ENCODE assay signal across 14 cellular contexts in genomic region chr16:70653406-70653805, GRCh38. TPM values are rescaled to one million over a fixed set of nuclear protein-coding genes. Genes with fewer than 3 reads are reported as not detected.
A peak's percentile ranks its signal among the peaks of the same experiment; 100 is the strongest.
DNase-seq lines count a peak whose midpoint lies in the region; ATAC-seq and TF ChIP-seq lines count a peak whose summit lies in the region.
"Had no signal": no experiment of that assay in that cellular context is flagged by ENCODE, and none has a peak within 500 bp of the region (broad histone marks: within the 10 kb centered on the region; RNA-seq: fewer than 3 reads in every experiment).

No MANE protein-coding gene starts in this region.

- no peaks in the 10 kb centered on the region for H3K9me2 ChIP-seq in Loucy (replicated peaks; ENCODE audit: low read depth, low read length)

- intact Hi-C loops in spleen (cut with DNase I; ENCODE audit: low total_unique reads), result loop anchor here (5.0 to 10.0 kb wide), 3 partner anchors 69 to 291 kb away; no protein-coding TSS in a partner anchor

- no peak overlapping the region for H3K4me2 ChIP-seq in Loucy (ENCODE audit: low read depth, low read length, poor library complexity, severe bottlenecking)

- DNase-seq in spleen (no peak), hippocampal formation (lab: John Stamatoyannopoulos, UW) (no peak), MV-4-11 (lab: John Stamatoyannopoulos, UW) (no peak), HEK293T (ENCODE audit: extremely low spot score) (no peak)

- no peaks in the 10 kb centered on the region for H3K36me3 Mint-ChIP-seq in brain
- H3K36me3 Mint-ChIP-seq: activated naive CD8-positive, alpha-beta T cell treated with anti-CD3 and anti-CD28 coated beads, Interleukin-2, amount 10 ng/mL, durations not matched to agents 7 days and 5 days had no signal

- peaks cover 11% of the 10 kb centered on the region for H3K4me1 Mint-ChIP-seq in brain

- H3K9me3 ChIP-seq in Loucy (ENCODE audit: insufficient read depth, low read depth, low read length) (no peaks in the 10 kb centered on the region), spleen (no peaks in the 10 kb centered on the region)
- H3K9me3 ChIP-seq: SJSA1, transverse colon had no signal

- H3K4me3 ChIP-seq in Loucy (ENCODE audit: low read length, poor library complexity, severe bottlenecking) (no peak overlapping the region), spleen (no peak overlapping the region)
- H3K4me3 ChIP-seq: lung, SJSA1 had no signal

- H3K4me1 ChIP-seq in Loucy (ENCODE audit: insufficient read depth, low read length, poor library complexity, severe bottlenecking), result no peaks in the 10 kb centered on the region
- peaks cover 0 to 54% (median 22%) of the 10 kb centered on the region in 6 donors for H3K4me1 ChIP-seq in spleen

- H4K20me1 ChIP-seq in Loucy (ENCODE audit: insufficient read depth, low read length, poor library complexity, severe bottlenecking), result no peaks in the 10 kb centered on the region

- H3K36me3 ChIP-seq in Loucy (ENCODE audit: insufficient read depth, low read length) (no peaks in the 10 kb centered on the region), spleen (peaks cover 0 to 50% (median 8%) of the 10 kb centered on the region in 6 donors)
- H3K36me3 ChIP-seq: SJSA1, transverse colon had no signal

- peaks cover 0 to 12% (median 9%) of the 10 kb centered on the region in 5 experiments for H3K9me3 Mint-ChIP-seq in brain
- H3K9me3 Mint-ChIP-seq: activated naive CD8-positive, alpha-beta T cell treated with anti-CD3 and anti-CD28 coated beads, Interleukin-2, amount 10 ng/mL, durations not matched to agents 7 days and 5 days; activated T-cell treated with anti-CD3 and anti-CD28 coated beads, Interleukin-2, amount 50 U/mL, for 72 hours; stimulated activated naive CD8-positive, alpha-beta T cell treated with anti-CD3 and anti-CD28 coated beads, Interleukin-15, Interleukin-2, amounts not matched to agents 100 ng/mL and 50 ng/mL, for 24 hours; T-helper 2 cell treated with Interferon-gamma antibody and Interleukin-4, amounts not matched to agents 5 μg/mL and 100 μg/mL, for 36 hours had no signal

- POLR2A ChIA-PET in HEK293T (lab: Yijun Ruan, JAX), result interaction anchor here (1.0 kb wide), 3 partner anchors 9 to 307 kb away, joined by 3 to 6 read pairs (median 3); partner anchors contain the start of gene DDX19A

- H3K27ac Mint-ChIP-seq in brain, result peak overlapping the region in 4 of 5 experiments; percentile 7 to 65 (median 64)
- H3K27ac Mint-ChIP-seq: activated T-cell treated with anti-CD3 and anti-CD28 coated beads, Interleukin-2, amount 50 U/mL, for 72 hours; stimulated activated naive CD8-positive, alpha-beta T cell treated with anti-CD3 and anti-CD28 coated beads, Interleukin-15, Interleukin-2, amounts not matched to agents 100 ng/mL and 50 ng/mL, for 24 hours had no signal

- peak overlapping the region; percentile 13; the same call in 1 of the 2 replicates for H2AFZ ChIP-seq in Loucy (ENCODE audit: low read length)

- 83 to 91% (median 88%) methylated on average over 4 of the region's 4 CpGs for WGBS in spleen, 5 donors

- peak overlapping the region in 7 of 8 donors; percentile 2 to 85 (median 58) for H3K27ac ChIP-seq in spleen
- H3K27ac ChIP-seq: SJSA1 had no signal

- no peak overlapping the region for H3K4me3 Mint-ChIP-seq in brain

- H3F3A ChIP-seq in Loucy (ENCODE audit: low read depth), result no peaks in the 10 kb centered on the region

- TF ChIP-seq CTCF in Loucy (conservative IDR thresholded peaks at IDR 0.05; ENCODE audit: low read length) (no peak), brain (conservative IDR thresholded peaks at IDR 0.05) (no peak), spleen (IDR thresholded peaks at IDR 0.05 in 8 of 11, conservative IDR thresholded peaks at IDR 0.05 in 3 of 11) (no peak)

- peak; percentile 12 for ATAC-seq in GM18868 (IDR thresholded peaks at IDR 0.05; ENCODE audit: unreplicated experiment)

- no peaks in the 10 kb centered on the region for H3K27me3 Mint-ChIP-seq in brain
- H3K27me3 Mint-ChIP-seq: stimulated activated naive CD8-positive, alpha-beta T cell treated with anti-CD3 and anti-CD28 coated beads, Interleukin-15, Interleukin-2, amounts not matched to agents 100 ng/mL and 50 ng/mL, for 24 hours had no signal

- no peak for TF ChIP-seq POLR2A in spleen (IDR thresholded peaks at IDR 0.05)

- no peaks in the 10 kb centered on the region for H3K79me2 ChIP-seq in Loucy (ENCODE audit: insufficient read depth, low read length)

- CTCF ChIA-PET in HEK293T (lab: Yijun Ruan, JAX), result interaction anchor here (0.6 to 1.6 kb wide), 8 partner anchors 14 to 1727 kb away, joined by 3 to 4 read pairs (median 3); no protein-coding TSS in a partner anchor

- H3K27me3 ChIP-seq in Loucy (ENCODE audit: insufficient read depth, low read length, poor library complexity, severe bottlenecking), result no peaks in the 10 kb centered on the region
- H3K27me3 ChIP-seq in spleen (replicated peaks in 1 of 7), result no peaks in the 10 kb centered on the region
- H3K27me3 ChIP-seq: SJSA1, transverse colon had no signal

- no peak overlapping the region for H3K9ac ChIP-seq in Loucy (ENCODE audit: low read depth, low read length, poor library complexity, severe bottlenecking)

TF ChIP-seq in HEK293T, 16 proteins besides CTCF, POLR2A, EP300 and RAD21:
- TF ChIP-seq ARNT (IDR thresholded peaks at IDR 0.05) (no peak), SUZ12 (IDR thresholded peaks at IDR 0.05) (no peak)

RNA-seq across cellular contexts. Expression of gene IL34, which starts 7.0 kb away (rescaled TPM):
- polyA plus RNA-seq in brain (ENCODE audit: insufficient read depth, low read depth, low replicate concordance), result 6.7 TPM
- 100 to 1,000 TPM in 5 of 7 donors, 10 to 100 TPM in 2; 48.2 to 258 (median 197) TPM for total RNA-seq in spleen
- polyA plus RNA-seq in spleen, result 10 to 100 TPM; 20.3 to 82.3 (median 21.3) TPM

RNA-seq across cellular contexts. Expression of gene MTSS2, which starts 32.4 kb away (rescaled TPM):
- 231 TPM for polyA plus RNA-seq in brain (ENCODE audit: insufficient read depth, low read depth, low replicate concordance)
- 100 to 1,000 TPM in 3 of 7 donors, 10 to 100 TPM in 4; 40.6 to 116 (median 94.6) TPM for total RNA-seq in spleen
- 10 to 100 TPM in 2 of 3 donors, 1 to 10 TPM in 1; 9.0 to 66.7 (median 12.2) TPM for polyA plus RNA-seq in spleen
